23 cellular contexts compared by ENCODE assay signal in the genomic region with DNA sequence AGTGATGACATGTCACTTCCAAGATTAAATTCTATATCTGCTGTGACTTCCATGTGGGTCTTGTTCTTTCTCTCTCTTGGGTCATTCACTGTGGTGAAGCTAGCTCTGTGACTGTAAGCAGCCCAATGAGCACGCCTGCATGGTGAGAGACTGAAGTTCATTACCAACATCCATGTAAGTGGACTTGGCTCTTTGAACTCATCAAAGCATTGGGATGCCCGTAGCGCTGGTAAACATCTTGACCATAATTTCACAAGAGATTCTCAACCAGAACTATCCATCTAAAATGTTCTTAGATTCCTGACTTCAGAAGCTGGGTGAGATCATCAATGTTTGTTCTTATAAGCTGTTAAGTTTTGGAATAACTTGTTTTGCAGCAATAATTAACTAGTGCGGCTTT. TPM values are rescaled to one million over a fixed set of nuclear protein-coding genes. Genes with fewer than 3 reads are reported as not detected.
DNase-seq lines count a peak whose midpoint lies in the region; ATAC-seq and TF ChIP-seq lines count a peak whose summit lies in the region.
"Had no signal": no experiment of that assay in that cellular context is flagged by ENCODE, and none has a peak within 500 bp of the region (broad histone marks: within the 10 kb centered on the region; RNA-seq: fewer than 3 reads in every experiment).

No MANE protein-coding gene starts in this region.

- H3K27ac ChIP-seq in lung (ENCODE audit: low read depth in 1 of 2, low read length in 1 of 2) (no peak overlapping the region), breast epithelium (no peak overlapping the region)
- H3K27ac ChIP-seq: 22Rv1, A549, C4-2B had no signal

- intact Hi-C loops in breast epithelium (cut with DNase I; ENCODE audit: low total_unique reads) = no loop called here

- TF ChIP-seq CTCF in LNCaP clone FGC (IDR thresholded peaks at IDR 0.05; ENCODE audit: control insufficient read depth, extremely low read depth, insufficient read depth) (no peak), epithelial cell of proximal tubule (conservative IDR thresholded peaks at IDR 0.05; ENCODE audit: low read depth, low read length) (no peak), lung (IDR thresholded peaks at IDR 0.05; ENCODE audit: control extremely low read depth, extremely low read depth) (no peak), breast epithelium (IDR thresholded peaks at IDR 0.05) (no peak)

- DNase-seq in NOMO-1 treated with DMSO at 0.1 percent for 48 hours (lab: John Stamatoyannopoulos, UW; ENCODE audit: unreplicated experiment) = peak; percentile 76
- no peak for DNase-seq in NOMO-1 treated with dmso at 0.1 percent for 144 hours (lab: John Stamatoyannopoulos, UW; ENCODE audit: unreplicated experiment)
- DNase-seq in LNCaP clone FGC (ENCODE audit: low read depth) = peak; percentile 6
- DNase-seq in epithelial cell of proximal tubule (ENCODE audit: low read depth) = peak; percentile 18
- no peak for DNase-seq in lung (ENCODE audit: low spot score)
- DNase-seq in breast epithelium (ENCODE audit: low spot score in 2 of 2) = no peak
- DNase-seq in NCI-H510A (lab: John Stamatoyannopoulos, UW) = no peak
- DNase-seq: AML-193; Caco-2; CD4-positive, alpha-beta T cell; DMS153; DMS79; GDM1; GOT3; H7; HFFc6 had no signal

- peaks cover 0 to 2% of the 10 kb centered on the region in 2 donors for H3K9me3 ChIP-seq in lung (ENCODE audit: control insufficient read depth in 2 of 2, insufficient read depth in 1 of 2, low read length in 1 of 2)
- peaks cover 0 to 7% of the 10 kb centered on the region in 2 donors for H3K9me3 ChIP-seq in breast epithelium
- H3K9me3 ChIP-seq: A549, Caco-2 had no signal

- H3K4me1 ChIP-seq in lung (ENCODE audit: control insufficient read depth in 2 of 2, insufficient read depth in 2 of 2, low read length in 2 of 2) (no peaks in the 10 kb centered on the region), breast epithelium (no peaks in the 10 kb centered on the region)
- H3K4me1 ChIP-seq: A549, Caco-2 had no signal

- H3K36me3 ChIP-seq in lung (ENCODE audit: control insufficient read depth in 2 of 2, insufficient read depth in 2 of 2, low read length in 2 of 2) = no peaks in the 10 kb centered on the region
- H3K36me3 ChIP-seq in breast epithelium = no peaks in the 10 kb centered on the region

- H3K4me3 ChIP-seq in LNCaP clone FGC (ENCODE audit: low read depth, low read length) (no peak overlapping the region), epithelial cell of proximal tubule (ENCODE audit: low read depth, low read length) (no peak overlapping the region), lung (no peak overlapping the region), breast epithelium (no peak overlapping the region)
- H3K4me3 ChIP-seq: A549 had no signal

- no peak for TF ChIP-seq POLR2A in breast epithelium (IDR thresholded peaks at IDR 0.05)

- H3K27me3 ChIP-seq in lung (ENCODE audit: control insufficient read depth, insufficient read depth) = no peaks in the 10 kb centered on the region
- H3K27me3 ChIP-seq in breast epithelium = no peaks in the 10 kb centered on the region

- WGBS in lung, 2 donors = 73 to 85% methylated on average over 4 of the region's 4 CpGs

- ATAC-seq in lung (ENCODE audit: insufficient read depth, low FRiP score) (peak; percentile 48), GM19395 (IDR thresholded peaks at IDR 0.05; ENCODE audit: unreplicated experiment) (no peak)
- ATAC-seq: A549, HCT116 had no signal

RNA-seq across cellular contexts. Expression of gene LRRC3B, which starts 31.7 kb away (rescaled TPM):
- total RNA-seq in epithelial cell of proximal tubule (not detected in 2 replicates), lung (under 1 TPM in 1 of 2 donors, not detected in 1; 0.37 TPM), breast epithelium (1 to 10 TPM in 1 of 3 donors, under 1 TPM in 1, not detected in 1; 0.66 to 1.2 TPM)
- polyA plus RNA-seq in lung = under 1 TPM in 1 of 2 donors, not detected in 1; 0.02 TPM
- total RNA-seq: Caco-2; CD4-positive, alpha-beta T cell; Daoy; HFFc6 had no signal
- polyA plus RNA-seq: A549, BJ had no signal

Comparison
In these comparisons a context has a peak if more than half of its experiments do, and no peak if none do; other contexts are left out.
1. DNase-seq: peak in NOMO-1 treated with DMSO at 0.1 percent for 48 hours (single experiment), LNCaP clone FGC (single experiment) and epithelial cell of proximal tubule (single experiment); none in NOMO-1 treated with dmso at 0.1 percent for 144 hours (single experiment), lung (single experiment), breast epithelium (0 of 2) and NCI-H510A (single experiment).